Comparison of ENCODE assay signal across 1 cellular context in the genomic region with DNA sequence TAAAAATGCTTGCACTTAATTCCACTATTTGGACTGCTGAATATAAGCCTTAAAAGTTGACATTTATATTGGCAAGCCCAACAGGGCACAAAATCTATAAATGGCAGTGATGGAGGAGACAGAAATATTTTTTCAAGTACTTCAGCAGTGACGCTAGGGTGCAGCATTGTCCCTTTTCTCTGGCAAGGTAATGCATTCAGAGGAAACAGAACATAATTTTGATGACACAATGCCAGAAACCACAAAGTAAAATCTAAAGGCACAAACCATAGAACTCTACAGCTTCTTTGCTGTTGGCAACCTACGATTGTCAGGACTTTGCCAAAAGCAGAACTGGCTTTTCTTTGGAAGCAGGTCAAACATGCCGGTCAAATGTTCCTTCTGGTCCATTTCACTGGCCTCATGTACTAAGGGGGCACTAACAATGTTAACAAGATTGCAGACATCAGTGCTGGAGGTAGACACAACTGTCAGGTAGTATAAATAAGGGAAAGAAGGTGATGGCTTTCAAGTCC.
A peak's percentile ranks its signal among the peaks of the same experiment; 100 is the strongest.
TF ChIP-seq lines count a peak whose summit lies in the region.

No MANE protein-coding gene starts in this region.

TF ChIP-seq in K562, 482 proteins besides CTCF, POLR2A, EP300 and RAD21 (continued from another document and continues in another):
- TF ChIP-seq, protein P1, sequence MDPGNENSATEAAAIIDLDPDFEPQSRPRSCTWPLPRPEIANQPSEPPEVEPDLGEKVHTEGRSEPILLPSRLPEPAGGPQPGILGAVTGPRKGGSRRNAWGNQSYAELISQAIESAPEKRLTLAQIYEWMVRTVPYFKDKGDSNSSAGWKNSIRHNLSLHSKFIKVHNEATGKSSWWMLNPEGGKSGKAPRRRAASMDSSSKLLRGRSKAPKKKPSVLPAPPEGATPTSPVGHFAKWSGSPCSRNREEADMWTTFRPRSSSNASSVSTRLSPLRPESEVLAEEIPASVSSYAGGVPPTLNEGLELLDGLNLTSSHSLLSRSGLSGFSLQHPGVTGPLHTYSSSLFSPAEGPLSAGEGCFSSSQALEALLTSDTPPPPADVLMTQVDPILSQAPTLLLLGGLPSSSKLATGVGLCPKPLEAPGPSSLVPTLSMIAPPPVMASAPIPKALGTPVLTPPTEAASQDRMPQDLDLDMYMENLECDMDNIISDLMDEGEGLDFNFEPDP (CRISPR knock-in tag; IDR thresholded peaks at IDR 0.05), result no peak
- TF ChIP-seq SREBF1 (IDR thresholded peaks at IDR 0.05; ENCODE audit: borderline replicate concordance, low read depth, low read length), result no peak
- peak; percentile 66 for TF ChIP-seq ARID2 (IDR thresholded peaks at IDR 0.05)
- TF ChIP-seq, protein P2, sequence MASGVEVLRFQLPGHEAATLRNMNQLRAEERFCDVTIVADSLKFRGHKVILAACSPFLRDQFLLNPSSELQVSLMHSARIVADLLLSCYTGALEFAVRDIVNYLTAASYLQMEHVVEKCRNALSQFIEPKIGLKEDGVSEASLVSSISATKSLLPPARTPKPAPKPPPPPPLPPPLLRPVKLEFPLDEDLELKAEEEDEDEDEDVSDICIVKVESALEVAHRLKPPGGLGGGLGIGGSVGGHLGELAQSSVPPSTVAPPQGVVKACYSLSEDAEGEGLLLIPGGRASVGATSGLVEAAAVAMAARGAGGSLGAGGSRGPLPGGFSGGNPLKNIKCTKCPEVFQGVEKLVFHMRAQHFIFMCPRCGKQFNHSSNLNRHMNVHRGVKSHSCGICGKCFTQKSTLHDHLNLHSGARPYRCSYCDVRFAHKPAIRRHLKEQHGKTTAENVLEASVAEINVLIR (CRISPR knock-in tag; IDR thresholded peaks at IDR 0.05), result no peak
- no peak for TF ChIP-seq MCM5 (IDR thresholded peaks at IDR 0.05; ENCODE audit: low read depth)
- TF ChIP-seq, protein P3, sequence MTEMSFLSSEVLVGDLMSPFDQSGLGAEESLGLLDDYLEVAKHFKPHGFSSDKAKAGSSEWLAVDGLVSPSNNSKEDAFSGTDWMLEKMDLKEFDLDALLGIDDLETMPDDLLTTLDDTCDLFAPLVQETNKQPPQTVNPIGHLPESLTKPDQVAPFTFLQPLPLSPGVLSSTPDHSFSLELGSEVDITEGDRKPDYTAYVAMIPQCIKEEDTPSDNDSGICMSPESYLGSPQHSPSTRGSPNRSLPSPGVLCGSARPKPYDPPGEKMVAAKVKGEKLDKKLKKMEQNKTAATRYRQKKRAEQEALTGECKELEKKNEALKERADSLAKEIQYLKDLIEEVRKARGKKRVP (CRISPR knock-in tag; IDR thresholded peaks at IDR 0.05), result no peak
- TF ChIP-seq ERF (CRISPR knock-in tag; IDR thresholded peaks at IDR 0.05), result no peak
- TF ChIP-seq ZBTB17 (CRISPR knock-in tag; IDR thresholded peaks at IDR 0.05), result no peak
- peak; percentile 19; the same call in 1 of the 2 replicates for TF ChIP-seq STAG1 (CRISPR knock-in tag; IDR thresholded peaks at IDR 0.05; ENCODE audit: borderline replicate concordance)
- TF ChIP-seq, protein P4, sequence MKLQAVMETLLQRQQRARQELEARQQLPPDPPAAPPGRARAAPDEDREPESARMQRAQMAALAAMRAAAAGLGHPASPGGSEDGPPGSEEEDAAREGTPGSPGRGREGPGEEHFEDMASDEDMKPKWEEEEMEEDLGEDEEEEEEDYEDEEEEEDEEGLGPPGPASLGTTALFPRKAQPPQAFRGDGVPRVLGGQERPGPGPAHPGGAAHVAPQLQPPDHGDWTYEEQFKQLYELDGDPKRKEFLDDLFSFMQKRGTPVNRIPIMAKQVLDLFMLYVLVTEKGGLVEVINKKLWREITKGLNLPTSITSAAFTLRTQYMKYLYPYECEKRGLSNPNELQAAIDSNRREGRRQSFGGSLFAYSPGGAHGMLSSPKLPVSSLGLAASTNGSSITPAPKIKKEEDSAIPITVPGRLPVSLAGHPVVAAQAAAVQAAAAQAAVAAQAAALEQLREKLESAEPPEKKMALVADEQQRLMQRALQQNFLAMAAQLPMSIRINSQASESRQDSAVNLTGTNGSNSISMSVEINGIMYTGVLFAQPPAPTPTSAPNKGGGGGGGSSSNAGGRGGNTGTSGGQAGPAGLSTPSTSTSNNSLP (IDR thresholded peaks at IDR 0.05; ENCODE audit: borderline replicate concordance, low read depth, low read length), result no peak
- TF ChIP-seq ELF1 (tag; IDR thresholded peaks at IDR 0.05), result no peak
- TF ChIP-seq ZNF696 (CRISPR knock-in tag; conservative IDR thresholded peaks at IDR 0.05), result no peak
- TF ChIP-seq, protein P5, sequence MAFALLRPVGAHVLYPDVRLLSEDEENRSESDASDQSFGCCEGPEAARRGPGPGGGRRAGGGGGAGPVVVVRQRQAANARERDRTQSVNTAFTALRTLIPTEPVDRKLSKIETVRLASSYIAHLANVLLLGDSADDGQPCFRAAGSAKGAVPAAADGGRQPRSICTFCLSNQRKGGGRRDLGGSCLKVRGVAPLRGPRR (CRISPR knock-in tag; IDR thresholded peaks at IDR 0.05), result no peak
- no peak for TF ChIP-seq LARP7 (IDR thresholded peaks at IDR 0.05)
- no peak for TF ChIP-seq ZKSCAN3 (CRISPR knock-in tag; IDR thresholded peaks at IDR 0.05)
- no peak for TF ChIP-seq RBBP5 (IDR thresholded peaks at IDR 0.05; ENCODE audit: borderline replicate concordance, insufficient read depth, low read length, poor library complexity, severe bottlenecking)
- TF ChIP-seq SRF (CRISPR knock-in tag; IDR thresholded peaks at IDR 0.05), result no peak
- TF ChIP-seq DPF2 (IDR thresholded peaks at IDR 0.05), result 0 out of 2 replicates have a peak, but pooled peaks have one; percentile 30
- TF ChIP-seq, protein P6, sequence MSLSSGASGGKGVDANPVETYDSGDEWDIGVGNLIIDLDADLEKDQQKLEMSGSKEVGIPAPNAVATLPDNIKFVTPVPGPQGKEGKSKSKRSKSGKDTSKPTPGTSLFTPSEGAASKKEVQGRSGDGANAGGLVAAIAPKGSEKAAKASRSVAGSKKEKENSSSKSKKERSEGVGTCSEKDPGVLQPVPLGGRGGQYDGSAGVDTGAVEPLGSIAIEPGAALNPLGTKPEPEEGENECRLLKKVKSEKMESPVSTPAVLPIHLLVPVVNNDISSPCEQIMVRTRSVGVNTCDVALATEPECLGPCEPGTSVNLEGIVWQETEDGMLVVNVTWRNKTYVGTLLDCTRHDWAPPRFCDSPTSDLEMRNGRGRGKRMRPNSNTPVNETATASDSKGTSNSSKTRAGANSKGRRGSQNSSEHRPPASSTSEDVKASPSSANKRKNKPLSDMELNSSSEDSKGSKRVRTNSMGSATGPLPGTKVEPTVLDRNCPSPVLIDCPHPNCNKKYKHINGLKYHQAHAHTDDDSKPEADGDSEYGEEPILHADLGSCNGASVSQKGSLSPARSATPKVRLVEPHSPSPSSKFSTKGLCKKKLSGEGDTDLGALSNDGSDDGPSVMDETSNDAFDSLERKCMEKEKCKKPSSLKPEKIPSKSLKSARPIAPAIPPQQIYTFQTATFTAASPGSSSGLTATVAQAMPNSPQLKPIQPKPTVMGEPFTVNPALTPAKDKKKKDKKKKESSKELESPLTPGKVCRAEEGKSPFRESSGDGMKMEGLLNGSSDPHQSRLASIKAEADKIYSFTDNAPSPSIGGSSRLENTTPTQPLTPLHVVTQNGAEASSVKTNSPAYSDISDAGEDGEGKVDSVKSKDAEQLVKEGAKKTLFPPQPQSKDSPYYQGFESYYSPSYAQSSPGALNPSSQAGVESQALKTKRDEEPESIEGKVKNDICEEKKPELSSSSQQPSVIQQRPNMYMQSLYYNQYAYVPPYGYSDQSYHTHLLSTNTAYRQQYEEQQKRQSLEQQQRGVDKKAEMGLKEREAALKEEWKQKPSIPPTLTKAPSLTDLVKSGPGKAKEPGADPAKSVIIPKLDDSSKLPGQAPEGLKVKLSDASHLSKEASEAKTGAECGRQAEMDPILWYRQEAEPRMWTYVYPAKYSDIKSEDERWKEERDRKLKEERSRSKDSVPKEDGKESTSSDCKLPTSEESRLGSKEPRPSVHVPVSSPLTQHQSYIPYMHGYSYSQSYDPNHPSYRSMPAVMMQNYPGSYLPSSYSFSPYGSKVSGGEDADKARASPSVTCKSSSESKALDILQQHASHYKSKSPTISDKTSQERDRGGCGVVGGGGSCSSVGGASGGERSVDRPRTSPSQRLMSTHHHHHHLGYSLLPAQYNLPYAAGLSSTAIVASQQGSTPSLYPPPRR (CRISPR knock-in tag; IDR thresholded peaks at IDR 0.05; ENCODE audit: borderline replicate concordance), result no peak
- no peak for TF ChIP-seq PRPF4 (IDR thresholded peaks at IDR 0.05; ENCODE audit: insufficient read depth, low read depth, low read length, poor library complexity, severe bottlenecking)
- TF ChIP-seq ESRRB (CRISPR knock-in tag; IDR thresholded peaks at IDR 0.05; ENCODE audit: borderline replicate concordance), result no peak
- no peak for TF ChIP-seq FOXK2 (conservative IDR thresholded peaks at IDR 0.05 in 1 of 2, IDR thresholded peaks at IDR 0.05 in 1 of 2; ENCODE audit: low read depth in 2 of 2)
- TF ChIP-seq PYGO2 (tag; IDR thresholded peaks at IDR 0.05), result no peak
- TF ChIP-seq, protein P7, sequence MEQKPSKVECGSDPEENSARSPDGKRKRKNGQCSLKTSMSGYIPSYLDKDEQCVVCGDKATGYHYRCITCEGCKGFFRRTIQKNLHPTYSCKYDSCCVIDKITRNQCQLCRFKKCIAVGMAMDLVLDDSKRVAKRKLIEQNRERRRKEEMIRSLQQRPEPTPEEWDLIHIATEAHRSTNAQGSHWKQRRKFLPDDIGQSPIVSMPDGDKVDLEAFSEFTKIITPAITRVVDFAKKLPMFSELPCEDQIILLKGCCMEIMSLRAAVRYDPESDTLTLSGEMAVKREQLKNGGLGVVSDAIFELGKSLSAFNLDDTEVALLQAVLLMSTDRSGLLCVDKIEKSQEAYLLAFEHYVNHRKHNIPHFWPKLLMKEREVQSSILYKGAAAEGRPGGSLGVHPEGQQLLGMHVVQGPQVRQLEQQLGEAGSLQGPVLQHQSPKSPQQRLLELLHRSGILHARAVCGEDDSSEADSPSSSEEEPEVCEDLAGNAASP (IDR thresholded peaks at IDR 0.05), result no peak
- TF ChIP-seq, protein P8, sequence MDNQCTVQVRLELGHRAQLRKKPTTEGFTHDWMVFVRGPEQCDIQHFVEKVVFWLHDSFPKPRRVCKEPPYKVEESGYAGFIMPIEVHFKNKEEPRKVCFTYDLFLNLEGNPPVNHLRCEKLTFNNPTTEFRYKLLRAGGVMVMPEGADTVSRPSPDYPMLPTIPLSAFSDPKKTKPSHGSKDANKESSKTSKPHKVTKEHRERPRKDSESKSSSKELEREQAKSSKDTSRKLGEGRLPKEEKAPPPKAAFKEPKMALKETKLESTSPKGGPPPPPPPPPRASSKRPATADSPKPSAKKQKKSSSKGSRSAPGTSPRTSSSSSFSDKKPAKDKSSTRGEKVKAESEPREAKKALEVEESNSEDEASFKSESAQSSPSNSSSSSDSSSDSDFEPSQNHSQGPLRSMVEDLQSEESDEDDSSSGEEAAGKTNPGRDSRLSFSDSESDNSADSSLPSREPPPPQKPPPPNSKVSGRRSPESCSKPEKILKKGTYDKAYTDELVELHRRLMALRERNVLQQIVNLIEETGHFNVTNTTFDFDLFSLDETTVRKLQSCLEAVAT (IDR thresholded peaks at IDR 0.05), result peak in 1 of 2 experiments; percentile 47; a peak in 1 of 4 replicates
- TF ChIP-seq CBFA2T3 (IDR thresholded peaks at IDR 0.05), result no peak
- TF ChIP-seq HIVEP1 (CRISPR knock-in tag; IDR thresholded peaks at IDR 0.05), result no peak
- TF ChIP-seq NCOA2 (IDR thresholded peaks at IDR 0.05; ENCODE audit: partially characterized antibody in 2 of 2), result no peak
- peak; percentile 82; the same call in 1 of the 2 replicates for TF ChIP-seq CC2D1A (IDR thresholded peaks at IDR 0.05)
- TF ChIP-seq GATA2 (CRISPR knock-in tag; IDR thresholded peaks at IDR 0.05), result no peak
- TF ChIP-seq, protein P9, sequence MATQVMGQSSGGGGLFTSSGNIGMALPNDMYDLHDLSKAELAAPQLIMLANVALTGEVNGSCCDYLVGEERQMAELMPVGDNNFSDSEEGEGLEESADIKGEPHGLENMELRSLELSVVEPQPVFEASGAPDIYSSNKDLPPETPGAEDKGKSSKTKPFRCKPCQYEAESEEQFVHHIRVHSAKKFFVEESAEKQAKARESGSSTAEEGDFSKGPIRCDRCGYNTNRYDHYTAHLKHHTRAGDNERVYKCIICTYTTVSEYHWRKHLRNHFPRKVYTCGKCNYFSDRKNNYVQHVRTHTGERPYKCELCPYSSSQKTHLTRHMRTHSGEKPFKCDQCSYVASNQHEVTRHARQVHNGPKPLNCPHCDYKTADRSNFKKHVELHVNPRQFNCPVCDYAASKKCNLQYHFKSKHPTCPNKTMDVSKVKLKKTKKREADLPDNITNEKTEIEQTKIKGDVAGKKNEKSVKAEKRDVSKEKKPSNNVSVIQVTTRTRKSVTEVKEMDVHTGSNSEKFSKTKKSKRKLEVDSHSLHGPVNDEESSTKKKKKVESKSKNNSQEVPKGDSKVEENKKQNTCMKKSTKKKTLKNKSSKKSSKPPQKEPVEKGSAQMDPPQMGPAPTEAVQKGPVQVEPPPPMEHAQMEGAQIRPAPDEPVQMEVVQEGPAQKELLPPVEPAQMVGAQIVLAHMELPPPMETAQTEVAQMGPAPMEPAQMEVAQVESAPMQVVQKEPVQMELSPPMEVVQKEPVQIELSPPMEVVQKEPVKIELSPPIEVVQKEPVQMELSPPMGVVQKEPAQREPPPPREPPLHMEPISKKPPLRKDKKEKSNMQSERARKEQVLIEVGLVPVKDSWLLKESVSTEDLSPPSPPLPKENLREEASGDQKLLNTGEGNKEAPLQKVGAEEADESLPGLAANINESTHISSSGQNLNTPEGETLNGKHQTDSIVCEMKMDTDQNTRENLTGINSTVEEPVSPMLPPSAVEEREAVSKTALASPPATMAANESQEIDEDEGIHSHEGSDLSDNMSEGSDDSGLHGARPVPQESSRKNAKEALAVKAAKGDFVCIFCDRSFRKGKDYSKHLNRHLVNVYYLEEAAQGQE (CRISPR knock-in tag; IDR thresholded peaks at IDR 0.05; ENCODE audit: low read depth), result no peak
- peak; percentile 7; the same call in 1 of the 2 replicates for TF ChIP-seq MAFK (IDR thresholded peaks at IDR 0.05; ENCODE audit: low read length)
- TF ChIP-seq SP2 (IDR thresholded peaks at IDR 0.05; ENCODE audit: extremely low read depth, low read depth, low read length, poor library complexity, severe bottlenecking), result no peak
- no peak for TF ChIP-seq MCM7 (IDR thresholded peaks at IDR 0.05)
- TF ChIP-seq NR1H2 (CRISPR knock-in tag; IDR thresholded peaks at IDR 0.05), result no peak
- TF ChIP-seq, protein P10, sequence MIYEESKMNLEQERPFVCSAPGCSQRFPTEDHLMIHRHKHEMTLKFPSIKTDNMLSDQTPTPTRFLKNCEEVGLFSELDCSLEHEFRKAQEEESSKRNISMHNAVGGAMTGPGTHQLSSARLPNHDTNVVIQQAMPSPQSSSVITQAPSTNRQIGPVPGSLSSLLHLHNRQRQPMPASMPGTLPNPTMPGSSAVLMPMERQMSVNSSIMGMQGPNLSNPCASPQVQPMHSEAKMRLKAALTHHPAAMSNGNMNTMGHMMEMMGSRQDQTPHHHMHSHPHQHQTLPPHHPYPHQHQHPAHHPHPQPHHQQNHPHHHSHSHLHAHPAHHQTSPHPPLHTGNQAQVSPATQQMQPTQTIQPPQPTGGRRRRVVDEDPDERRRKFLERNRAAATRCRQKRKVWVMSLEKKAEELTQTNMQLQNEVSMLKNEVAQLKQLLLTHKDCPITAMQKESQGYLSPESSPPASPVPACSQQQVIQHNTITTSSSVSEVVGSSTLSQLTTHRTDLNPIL (CRISPR knock-in tag; IDR thresholded peaks at IDR 0.05), result no peak
- no peak for TF ChIP-seq FOXJ3 (CRISPR knock-in tag; IDR thresholded peaks at IDR 0.05)
- no peak for TF ChIP-seq ZNF780A (CRISPR knock-in tag; IDR thresholded peaks at IDR 0.05)
- no peak for TF ChIP-seq BRCA1 (IDR thresholded peaks at IDR 0.05)
- no peak for TF ChIP-seq BRCA1 (CRISPR knock-in tag; IDR thresholded peaks at IDR 0.05)
- no peak for TF ChIP-seq PTTG1 (tag; IDR thresholded peaks at IDR 0.05; ENCODE audit: low read depth)
- 0 out of 2 replicates have a peak, but pooled peaks have one; percentile 33 for TF ChIP-seq ATF7 (IDR thresholded peaks at IDR 0.05)
- TF ChIP-seq STAT5B (CRISPR knock-in tag; IDR thresholded peaks at IDR 0.05), result no peak
- no peak for TF ChIP-seq ZNF445 (CRISPR knock-in tag; IDR thresholded peaks at IDR 0.05; ENCODE audit: low read depth)
- TF ChIP-seq NONO (IDR thresholded peaks at IDR 0.05; ENCODE audit: low read depth in 2 of 2, low read length in 1 of 2), result no peak
- TF ChIP-seq NFIC (IDR thresholded peaks at IDR 0.05), result peak; percentile 49
- TF ChIP-seq E2F3 (CRISPR knock-in tag; IDR thresholded peaks at IDR 0.05), result no peak
